Comparison of ENCODE assay signal across 22 cellular contexts in genomic region chr2:126586321-126586720, GRCh38.
DNase-seq lines count a peak whose midpoint lies in the region; ATAC-seq and TF ChIP-seq lines count a peak whose summit lies in the region.
"Had no signal": no experiment of that assay in that cellular context is flagged by ENCODE, and none has a peak within 500 bp of the region (broad histone marks: within the 10 kb centered on the region; RNA-seq: fewer than 3 reads in every experiment).

No MANE protein-coding gene starts in this region.

- H2BK20ac ChIP-seq in IMR-90 (ENCODE audit: low read depth, low read length): no peak overlapping the region

- no peak overlapping the region for H2BK5ac ChIP-seq in IMR-90 (ENCODE audit: low read depth, low read length, poor library complexity, severe bottlenecking)

- no peak overlapping the region for H2AK5ac ChIP-seq in IMR-90 (ENCODE audit: low read depth, low read length)

- H4K91ac ChIP-seq in IMR-90 (ENCODE audit: insufficient read depth, low read depth, low read length): no peak overlapping the region

- H3K9ac ChIP-seq in IMR-90 (ENCODE audit: low read depth, low read length): no peak overlapping the region
- H3K9ac ChIP-seq: GM23248 had no signal

- CTCF ChIA-PET in IMR-90 (lab: Yijun Ruan, JAX) (no interaction called here), MCF 10A (lab: Yijun Ruan, JAX) (no interaction called here)

- H4K5ac ChIP-seq in IMR-90 (ENCODE audit: low read depth, low read length): no peak overlapping the region

- no peaks in the 10 kb centered on the region for H3K79me1 ChIP-seq in IMR-90 (ENCODE audit: low read depth in 1 of 2, low read length in 2 of 2)

- H3K36me3 ChIP-seq in IMR-90 (ENCODE audit: control insufficient read depth, insufficient read depth, low read length) (no peaks in the 10 kb centered on the region), esophagus muscularis mucosa (no peaks in the 10 kb centered on the region), gastrocnemius medialis (no peaks in the 10 kb centered on the region), HAP-1 (replicated peaks) (no peaks in the 10 kb centered on the region)
- H3K36me3 ChIP-seq: SJSA1 had no signal

- dilution Hi-C loops in IMR-90 (cut with HindIII; ENCODE audit: low sequenced_read_pairs, unreplicated experiment): no loop called here

- POLR2A ChIA-PET in IMR-90 (lab: Charles Lee; ENCODE audit: unreplicated experiment): no interaction called here
- POLR2A ChIA-PET in MCF 10A (lab: Yijun Ruan, JAX): no interaction called here

- H3K27me3 Mint-ChIP-seq in MCF 10A (ENCODE audit: insufficient read depth, unreplicated experiment): peaks cover 13% of the 10 kb centered on the region

- no peak overlapping the region for H3K18ac ChIP-seq in IMR-90 (ENCODE audit: low read depth, low read length)

- H3K4me1 Mint-ChIP-seq in MCF 10A (ENCODE audit: insufficient read depth, unreplicated experiment): no peaks in the 10 kb centered on the region
- H3K4me1 Mint-ChIP-seq: CD8-positive, alpha-beta memory T cell had no signal

- BruUV-seq in IMR-90 (replicated peaks; lab: Mats Ljungman, UMichigan) (no TSS peak), MCF 10A (replicated peaks; lab: Mats Ljungman, UMichigan) (no TSS peak)

- TF ChIP-seq EP300 in esophagus muscularis mucosa (IDR thresholded peaks at IDR 0.05): peak; percentile 33

- 68% methylated on average over 5 of the region's 8 CpGs; no CpG with 5 or more reads in 1 of the 2 experiments for WGBS in IMR-90 (ENCODE audit: extremely low coverage in 2 of 2, insufficient read length in 1 of 2), 2 experiments
- WGBS in esophagus muscularis mucosa: 77% methylated on average over 8 of the region's 8 CpGs
- 60% methylated on average over 8 of the region's 8 CpGs for WGBS in right cardiac atrium

- H4K8ac ChIP-seq in IMR-90 (ENCODE audit: low read depth in 2 of 2, low read length in 2 of 2): no peak overlapping the region

- H2BK120ac ChIP-seq in IMR-90 (ENCODE audit: low read depth, low read length): no peak overlapping the region

- intact Hi-C loops in IMR-90 (cut with micrococcal nuclease) (no loop called here), esophagus muscularis mucosa (cut with DNase I) (no loop called here), right cardiac atrium (cut with DNase I) (no loop called here), gastrocnemius medialis (cut with DNase I; ENCODE audit: low total_unique reads) (no loop called here), MCF 10A (cut with micrococcal nuclease) (no loop called here)

- H3K27ac ChIP-seq in IMR-90 (ENCODE audit: insufficient read depth, low read length) (no peak overlapping the region), esophagus muscularis mucosa (replicated peaks in 1 of 4) (no peak overlapping the region), right cardiac atrium (ENCODE audit: low read length) (peak overlapping the region; percentile 81), gastrocnemius medialis (peak overlapping the region; percentile 51 to 73 (median 66))
- H3K27ac ChIP-seq: GM23248, PC-9, RWPE1, SJSA1 had no signal

- H3K4me3 ChIP-seq in IMR-90 (ENCODE audit: insufficient read depth, low read depth, low read length): no peak overlapping the region
- H3K4me3 ChIP-seq in esophagus muscularis mucosa: no peak overlapping the region
- no peak overlapping the region for H3K4me3 ChIP-seq in right cardiac atrium (ENCODE audit: low read length)
- no peak overlapping the region for H3K4me3 ChIP-seq in gastrocnemius medialis
- H3K4me3 ChIP-seq in HAP-1: no peak overlapping the region
- H3K4me3 ChIP-seq: GM12878, GM23248, PC-9, SJSA1 had no signal

- no peak for ATAC-seq in IMR-90 (ENCODE audit: low read depth)
- ATAC-seq in right cardiac atrium: peak; percentile 80 to 99
- peak; percentile 74 to 87 for ATAC-seq in gastrocnemius medialis
- ATAC-seq: GM12878, HCT116 had no signal

- no peaks in the 10 kb centered on the region for H3K27me3 ChIP-seq in IMR-90 (ENCODE audit: control insufficient read depth, insufficient read depth, low read length)
- no peaks in the 10 kb centered on the region for H3K27me3 ChIP-seq in esophagus muscularis mucosa
- no peaks in the 10 kb centered on the region for H3K27me3 ChIP-seq in right cardiac atrium (ENCODE audit: control insufficient read depth, insufficient read depth)
- H3K27me3 ChIP-seq in gastrocnemius medialis: no peaks in the 10 kb centered on the region
- no peaks in the 10 kb centered on the region for H3K27me3 ChIP-seq in HAP-1 (ENCODE audit: low read depth)
- H3K27me3 ChIP-seq: SJSA1 had no signal

- no peak overlapping the region for H2BK15ac ChIP-seq in IMR-90 (ENCODE audit: low read depth, low read length)

- H3K4me1 ChIP-seq in IMR-90 (ENCODE audit: control insufficient read depth, insufficient read depth, low read length): no peaks in the 10 kb centered on the region
- no peaks in the 10 kb centered on the region for H3K4me1 ChIP-seq in esophagus muscularis mucosa
- H3K4me1 ChIP-seq in right cardiac atrium (ENCODE audit: control insufficient read depth, insufficient read depth, low read length): no peaks in the 10 kb centered on the region
- H3K4me1 ChIP-seq in gastrocnemius medialis: no peaks in the 10 kb centered on the region
- H3K4me1 ChIP-seq in HAP-1: no peaks in the 10 kb centered on the region
- H3K4me1 ChIP-seq: SJSA1 had no signal

- no peaks in the 10 kb centered on the region for H3K9me1 ChIP-seq in IMR-90 (ENCODE audit: insufficient read depth, low read length)

- no peak overlapping the region for H3K56ac ChIP-seq in IMR-90 (ENCODE audit: extremely low read depth, insufficient read depth, low read length)

- H3K9me3 ChIP-seq in IMR-90 (ENCODE audit: control insufficient read depth, insufficient read depth, low read length) (no peaks in the 10 kb centered on the region), esophagus muscularis mucosa (no peaks in the 10 kb centered on the region), right cardiac atrium (ENCODE audit: control insufficient read depth, low read length) (no peaks in the 10 kb centered on the region), gastrocnemius medialis (no peaks in the 10 kb centered on the region), HAP-1 (no peaks in the 10 kb centered on the region)
- H3K9me3 ChIP-seq: SJSA1 had no signal

- no peak overlapping the region for H3K14ac ChIP-seq in IMR-90 (replicated peaks; ENCODE audit: low read depth, low read length)

- no peak overlapping the region for H3K4ac ChIP-seq in IMR-90 (ENCODE audit: low read depth, low read length)

- in situ Hi-C loops in IMR-90 (cut with MboI; ENCODE audit: low sequenced_read_pairs): no loop called here
- in situ Hi-C loops in gastrocnemius medialis (cut with MboI; ENCODE audit: low sequenced_read_pairs in 4 of 4): no loop called here
- in situ Hi-C loops in HAP-1 (cut with MboI; ENCODE audit: low sequenced_read_pairs): no loop called here

- H2AFZ ChIP-seq in IMR-90 (replicated peaks; ENCODE audit: low read length, poor library complexity): peak overlapping the region; percentile 41
- H2AFZ ChIP-seq: GM23248, PC-9 had no signal

- no peak for TF ChIP-seq RAD21 in IMR-90 (IDR thresholded peaks at IDR 0.05; ENCODE audit: low read length)

- DNase-seq in IMR-90 (no peak), esophagus muscularis mucosa (ENCODE audit: extremely low spot score) (no peak), right cardiac atrium (peak in 2 of 3 donors; percentile 31 to 34), gastrocnemius medialis (no peak), HCEC 1CT (no peak), MCF 10A (ENCODE audit: unreplicated experiment) (no peak), HAP-1 (ENCODE audit: low spot score in 2 of 2) (no peak)
- DNase-seq: C1 segment of cervical spinal cord; CD8-positive, alpha-beta memory T cell; DMS53; EL; GM23248; KBM-7; NCI-H1105 treated with DMSO at 0.1 percent for 48 hours; NCI-H1694 treated with DMSO at 0.1 percent for 48 hours; NCI-H226; NCI-H524 treated with DMSO at 0.1 percent for 48 hours; PC-9 had no signal

- no peaks in the 10 kb centered on the region for H3K9me3 Mint-ChIP-seq in MCF 10A (ENCODE audit: unreplicated experiment)
- H3K9me3 Mint-ChIP-seq: CD8-positive, alpha-beta memory T cell had no signal

- H3K23ac ChIP-seq in IMR-90 (ENCODE audit: low read depth, low read length): no peak overlapping the region

- no peaks in the 10 kb centered on the region for H3K36me3 Mint-ChIP-seq in MCF 10A (ENCODE audit: insufficient read depth, unreplicated experiment)
- H3K36me3 Mint-ChIP-seq: CD8-positive, alpha-beta memory T cell had no signal

- TF ChIP-seq POLR2A in IMR-90 (IDR thresholded peaks at IDR 0.05; ENCODE audit: low read depth, low read length) (no peak), esophagus muscularis mucosa (IDR thresholded peaks at IDR 0.05; ENCODE audit: low read depth) (no peak), gastrocnemius medialis (IDR thresholded peaks at IDR 0.05) (no peak)

- no peak for TF ChIP-seq CTCF in IMR-90 (conservative IDR thresholded peaks at IDR 0.05; ENCODE audit: low read depth, low read length)
- TF ChIP-seq CTCF in esophagus muscularis mucosa (IDR thresholded peaks at IDR 0.05): no peak
- TF ChIP-seq CTCF in gastrocnemius medialis (IDR thresholded peaks at IDR 0.05 in 4 of 5, conservative IDR thresholded peaks at IDR 0.05 in 1 of 5): no peak
- TF ChIP-seq CTCF in MCF 10A (IDR thresholded peaks at IDR 0.05; ENCODE audit: unreplicated experiment): no peak

- H3K4me2 ChIP-seq in IMR-90 (ENCODE audit: low read depth, low read length): no peak overlapping the region
- H3K4me2 ChIP-seq: PC-9 had no signal

- no peak overlapping the region for H3K4me3 Mint-ChIP-seq in MCF 10A (ENCODE audit: unreplicated experiment)
- H3K4me3 Mint-ChIP-seq: CD8-positive, alpha-beta memory T cell had no signal

- H2AK9ac ChIP-seq in IMR-90 (replicated peaks; ENCODE audit: low read depth, low read length, poor library complexity): no peak overlapping the region

- H4K20me1 ChIP-seq in IMR-90 (ENCODE audit: insufficient read depth, low read length): no peaks in the 10 kb centered on the region

- no peak overlapping the region for H3K27ac Mint-ChIP-seq in MCF 10A (ENCODE audit: low read depth, unreplicated experiment)
- H3K27ac Mint-ChIP-seq: CD8-positive, alpha-beta memory T cell had no signal

TF ChIP-seq in IMR-90, 13 proteins besides CTCF, POLR2A, EP300 and RAD21:
- no peak for TF ChIP-seq FOS (IDR thresholded peaks at IDR 0.05; ENCODE audit: low read depth, low read length)
- no peak for TF ChIP-seq ELK1 (IDR thresholded peaks at IDR 0.05; ENCODE audit: borderline replicate concordance, low read depth, low read length)
TF ChIP-seq in IMR-90: peak in this region for 0.

Comparison
In these comparisons a context has a peak if more than half of its experiments do, and no peak if none do; other contexts are left out.
1. DNase-seq: peak in right cardiac atrium (2 of 3); none in IMR-90 (single experiment), esophagus muscularis mucosa (single experiment), gastrocnemius medialis (0 of 2), HCEC 1CT (single experiment), MCF 10A (single experiment) and HAP-1 (0 of 2).
2. H3K27ac ChIP-seq: peak in right cardiac atrium (single experiment) and gastrocnemius medialis (4 of 4); none in IMR-90 (single experiment) and esophagus muscularis mucosa (0 of 4).